Comparison of ENCODE assay signal across 20 cellular contexts in the genomic region with DNA sequence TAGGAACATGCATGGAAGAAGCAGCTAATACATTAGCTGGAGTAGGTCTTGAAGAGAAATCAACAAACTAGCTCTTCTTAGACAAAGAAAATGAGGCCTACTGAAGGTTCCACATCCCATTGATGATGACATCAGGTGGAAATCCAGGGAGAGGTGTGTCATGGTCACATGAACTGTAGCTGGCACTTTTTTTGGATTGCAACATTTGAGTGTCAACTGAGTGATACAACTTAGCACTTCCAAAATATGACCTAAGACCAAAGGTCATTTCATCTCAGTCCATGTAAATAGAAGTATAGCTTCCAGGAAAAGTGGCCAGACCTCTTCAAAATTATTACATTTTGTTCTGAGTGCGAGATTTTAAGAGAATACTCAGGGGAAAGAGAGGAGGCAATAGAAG.
DNase-seq lines count a peak whose midpoint lies in the region; ATAC-seq and TF ChIP-seq lines count a peak whose summit lies in the region.
"Had no signal": no experiment of that assay in that cellular context is flagged by ENCODE, and none has a peak within 500 bp of the region (broad histone marks: within the 10 kb centered on the region; RNA-seq: fewer than 3 reads in every experiment).

No MANE protein-coding gene starts in this region.

- 38% methylated on average over 1 of the region's 1 CpG for WGBS in liver

- DNase-seq in HCT116 (ENCODE audit: low read depth, low spot score) (no peak), OCI-M1 (lab: John Stamatoyannopoulos, UW) (peak; percentile 41), epithelial cell of prostate (ENCODE audit: low read depth, low spot score) (no peak), 8988T (no peak), SIG-M5 (lab: John Stamatoyannopoulos, UW) (no peak), NCI-H1417 (lab: John Stamatoyannopoulos, UW) (no peak)
- DNase-seq: DMS53, GDM1, H7, MG63, NCI-H1417 treated with DMSO at 0.1 percent for 48 hours, NCI-H187, NCI-H446, NCI-H526, PC-9, SJCRH30 had no signal

- RAD21 ChIA-PET in HCT116 (lab: Charles Lee; ENCODE audit: low non-redundant PET in 1 of 2, low total read pairs in 2 of 2, uncharacterized antibody in 2 of 2, unreplicated experiment in 2 of 2), result no interaction called here

- ATAC-seq in HCT116, result no peak
- no peak for ATAC-seq in GM18505 (IDR thresholded peaks at IDR 0.05; ENCODE audit: unreplicated experiment)

- no peak for TF ChIP-seq POLR2A in HCT116 (IDR thresholded peaks at IDR 0.05; ENCODE audit: borderline replicate concordance, extremely low read depth, insufficient read depth, insufficient read length)
- no peak for TF ChIP-seq POLR2A in GM18505 (IDR thresholded peaks at IDR 0.05; ENCODE audit: borderline replicate concordance, extremely low read depth, insufficient read depth, insufficient read length)

- H3K9ac ChIP-seq in HCT116 (ENCODE audit: low read length), result no peak overlapping the region
- no peak overlapping the region for H3K9ac ChIP-seq in liver (ENCODE audit: low read depth in 1 of 2, low read length in 2 of 2)

- TF ChIP-seq RAD21 in HCT116 (IDR thresholded peaks at IDR 0.05; ENCODE audit: low read depth) (no peak), liver (IDR thresholded peaks at IDR 0.05) (peak; percentile 32 to 56)

- no peaks in the 10 kb centered on the region for H3K27me3 ChIP-seq in HCT116 (ENCODE audit: insufficient read depth, low read length)
- H3K27me3 ChIP-seq in liver (ENCODE audit: control insufficient read depth in 4 of 4, insufficient read depth in 4 of 4, low read length in 3 of 4), result no peaks in the 10 kb centered on the region
- H3K27me3 ChIP-seq: MG63 had no signal

- no TSS peak for BruUV-seq in HCT116 (replicated peaks; lab: Mats Ljungman, UMichigan)

- H3K9me2 ChIP-seq in HCT116 (ENCODE audit: insufficient read depth), result no peaks in the 10 kb centered on the region

- intact Hi-C loops in HCT116 (cut with micrococcal nuclease), result no loop called here

- H3K4me2 ChIP-seq in HCT116 (ENCODE audit: low read length), result no peak overlapping the region
- H3K4me2 ChIP-seq: PC-9 had no signal

- CTCF ChIA-PET in HCT116 (lab: Charles Lee), result no interaction called here

- TF ChIP-seq CTCF in HCT116 (IDR thresholded peaks at IDR 0.05 in 2 of 3, conservative IDR thresholded peaks at IDR 0.05 in 1 of 3; ENCODE audit: borderline replicate concordance in 1 of 3, insufficient read depth in 1 of 3, low read depth in 2 of 3, low read length in 2 of 3), result no peak
- TF ChIP-seq CTCF in liver (IDR thresholded peaks at IDR 0.05; ENCODE audit: low read depth, low read length, missing input control), result no peak

- POLR2A ChIA-PET in HCT116 (lab: Charles Lee), result interaction anchor here (1.3 kb wide), 1 partner anchor 11 kb away, joined by 3 read pairs; no protein-coding TSS in a partner anchor

- H3K4me1 ChIP-seq in HCT116 (ENCODE audit: control insufficient read depth in 1 of 2, insufficient read depth in 2 of 2, low read length in 2 of 2), result no peaks in the 10 kb centered on the region
- H3K4me1 ChIP-seq in liver (ENCODE audit: control insufficient read depth in 4 of 4, insufficient read depth in 4 of 4, low read length in 3 of 4), result peaks cover 2 to 28% (median 25%) of the 10 kb centered on the region in 4 donors
- H3K4me1 ChIP-seq: SJCRH30 had no signal

- no peaks in the 10 kb centered on the region for H3K9me3 ChIP-seq in HCT116 (ENCODE audit: control insufficient read depth in 1 of 2, insufficient read depth in 1 of 2, low read depth in 1 of 2, low read length in 2 of 2)
- no peaks in the 10 kb centered on the region for H3K9me3 ChIP-seq in liver (ENCODE audit: control insufficient read depth in 4 of 4, low read length in 3 of 4)
- H3K9me3 ChIP-seq: MG63, SJCRH30 had no signal

- H3K4me3 ChIP-seq in HCT116 (replicated peaks in 1 of 2; ENCODE audit: low read depth in 1 of 2, low read length in 2 of 2) (no peak overlapping the region), liver (ENCODE audit: low read depth in 1 of 3, low read length in 3 of 3) (no peak overlapping the region)
- H3K4me3 ChIP-seq: MG63, PC-9, SJCRH30 had no signal

- H3K36me3 ChIP-seq in HCT116 (ENCODE audit: control insufficient read depth in 1 of 2, insufficient read depth in 2 of 2, low read length in 2 of 2) (no peaks in the 10 kb centered on the region), liver (ENCODE audit: control insufficient read depth in 4 of 4, insufficient read depth in 3 of 4, low read depth in 1 of 4, low read length in 3 of 4) (no peaks in the 10 kb centered on the region)
- H3K36me3 ChIP-seq: MG63, SJCRH30 had no signal

- no peaks in the 10 kb centered on the region for H3K79me2 ChIP-seq in HCT116 (ENCODE audit: insufficient read depth, low read length)

- no peaks in the 10 kb centered on the region for H4K20me1 ChIP-seq in HCT116 (ENCODE audit: insufficient read depth)

- H2AFZ ChIP-seq in HCT116 (ENCODE audit: low read depth, low read length, poor library complexity, severe bottlenecking), result no peak overlapping the region
- H2AFZ ChIP-seq: PC-9 had no signal

- no peak overlapping the region for H3K27ac ChIP-seq in HCT116 (ENCODE audit: low read depth, low read length)
- peak overlapping the region; percentile 42 for H3K27ac ChIP-seq in epithelial cell of prostate
- H3K27ac ChIP-seq in liver (ENCODE audit: low read depth in 1 of 2, low read length in 2 of 2), result peak overlapping the region; percentile 82 to 91
- H3K27ac ChIP-seq: C4-2B, PC-9, RWPE1, SJCRH30 had no signal

TF ChIP-seq in HCT116, 20 proteins besides CTCF, POLR2A, EP300 and RAD21:
- peak; percentile 70; the same call in 1 of the 2 replicates for TF ChIP-seq CEBPB (IDR thresholded peaks at IDR 0.05; ENCODE audit: low read depth)
- no peak for TF ChIP-seq TCF7L2 (IDR thresholded peaks at IDR 0.05; ENCODE audit: borderline replicate concordance, extremely low read depth, insufficient read depth, insufficient read length)

TF ChIP-seq in liver, 16 proteins besides CTCF, POLR2A, EP300 and RAD21:
- TF ChIP-seq NR2F2 (IDR thresholded peaks at IDR 0.05), result peak; percentile 51
- peak; percentile 91 for TF ChIP-seq FOXA1 (IDR thresholded peaks at IDR 0.05)
- TF ChIP-seq RXRA (IDR thresholded peaks at IDR 0.05), result peak; percentile 89 to 91
- peak; percentile 92 to 96 for TF ChIP-seq JUND (IDR thresholded peaks at IDR 0.05)
- peak; percentile 100 for TF ChIP-seq HNF4A (conservative IDR thresholded peaks at IDR 0.05)
- peak; percentile 99 for TF ChIP-seq ATF3 (IDR thresholded peaks at IDR 0.05)
- peak; percentile 92 for TF ChIP-seq SP1 (IDR thresholded peaks at IDR 0.05)
- TF ChIP-seq, protein P1, sequence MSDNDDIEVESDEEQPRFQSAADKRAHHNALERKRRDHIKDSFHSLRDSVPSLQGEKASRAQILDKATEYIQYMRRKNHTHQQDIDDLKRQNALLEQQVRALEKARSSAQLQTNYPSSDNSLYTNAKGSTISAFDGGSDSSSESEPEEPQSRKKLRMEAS (IDR thresholded peaks at IDR 0.05), result peak; percentile 90
- peak in 1 of 2 donors; percentile 83 for TF ChIP-seq EGR1 (IDR thresholded peaks at IDR 0.05; ENCODE audit: low read depth in 2 of 2)
- TF ChIP-seq GABPA (IDR thresholded peaks at IDR 0.05 in 1 of 2, conservative IDR thresholded peaks at IDR 0.05 in 1 of 2), result peak in 1 of 2 donors; percentile 33
- peak; percentile 86 for TF ChIP-seq YY1 (IDR thresholded peaks at IDR 0.05)
- peak; percentile 89 for TF ChIP-seq FOXA2 (IDR thresholded peaks at IDR 0.05)
- TF ChIP-seq, protein P2, sequence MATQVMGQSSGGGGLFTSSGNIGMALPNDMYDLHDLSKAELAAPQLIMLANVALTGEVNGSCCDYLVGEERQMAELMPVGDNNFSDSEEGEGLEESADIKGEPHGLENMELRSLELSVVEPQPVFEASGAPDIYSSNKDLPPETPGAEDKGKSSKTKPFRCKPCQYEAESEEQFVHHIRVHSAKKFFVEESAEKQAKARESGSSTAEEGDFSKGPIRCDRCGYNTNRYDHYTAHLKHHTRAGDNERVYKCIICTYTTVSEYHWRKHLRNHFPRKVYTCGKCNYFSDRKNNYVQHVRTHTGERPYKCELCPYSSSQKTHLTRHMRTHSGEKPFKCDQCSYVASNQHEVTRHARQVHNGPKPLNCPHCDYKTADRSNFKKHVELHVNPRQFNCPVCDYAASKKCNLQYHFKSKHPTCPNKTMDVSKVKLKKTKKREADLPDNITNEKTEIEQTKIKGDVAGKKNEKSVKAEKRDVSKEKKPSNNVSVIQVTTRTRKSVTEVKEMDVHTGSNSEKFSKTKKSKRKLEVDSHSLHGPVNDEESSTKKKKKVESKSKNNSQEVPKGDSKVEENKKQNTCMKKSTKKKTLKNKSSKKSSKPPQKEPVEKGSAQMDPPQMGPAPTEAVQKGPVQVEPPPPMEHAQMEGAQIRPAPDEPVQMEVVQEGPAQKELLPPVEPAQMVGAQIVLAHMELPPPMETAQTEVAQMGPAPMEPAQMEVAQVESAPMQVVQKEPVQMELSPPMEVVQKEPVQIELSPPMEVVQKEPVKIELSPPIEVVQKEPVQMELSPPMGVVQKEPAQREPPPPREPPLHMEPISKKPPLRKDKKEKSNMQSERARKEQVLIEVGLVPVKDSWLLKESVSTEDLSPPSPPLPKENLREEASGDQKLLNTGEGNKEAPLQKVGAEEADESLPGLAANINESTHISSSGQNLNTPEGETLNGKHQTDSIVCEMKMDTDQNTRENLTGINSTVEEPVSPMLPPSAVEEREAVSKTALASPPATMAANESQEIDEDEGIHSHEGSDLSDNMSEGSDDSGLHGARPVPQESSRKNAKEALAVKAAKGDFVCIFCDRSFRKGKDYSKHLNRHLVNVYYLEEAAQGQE (IDR thresholded peaks at IDR 0.05), result peak; percentile 61
- TF ChIP-seq TAF1 (conservative IDR thresholded peaks at IDR 0.05), result no peak
- peak; percentile 95 for TF ChIP-seq HNF4G (IDR thresholded peaks at IDR 0.05)
- TF ChIP-seq, protein P3, sequence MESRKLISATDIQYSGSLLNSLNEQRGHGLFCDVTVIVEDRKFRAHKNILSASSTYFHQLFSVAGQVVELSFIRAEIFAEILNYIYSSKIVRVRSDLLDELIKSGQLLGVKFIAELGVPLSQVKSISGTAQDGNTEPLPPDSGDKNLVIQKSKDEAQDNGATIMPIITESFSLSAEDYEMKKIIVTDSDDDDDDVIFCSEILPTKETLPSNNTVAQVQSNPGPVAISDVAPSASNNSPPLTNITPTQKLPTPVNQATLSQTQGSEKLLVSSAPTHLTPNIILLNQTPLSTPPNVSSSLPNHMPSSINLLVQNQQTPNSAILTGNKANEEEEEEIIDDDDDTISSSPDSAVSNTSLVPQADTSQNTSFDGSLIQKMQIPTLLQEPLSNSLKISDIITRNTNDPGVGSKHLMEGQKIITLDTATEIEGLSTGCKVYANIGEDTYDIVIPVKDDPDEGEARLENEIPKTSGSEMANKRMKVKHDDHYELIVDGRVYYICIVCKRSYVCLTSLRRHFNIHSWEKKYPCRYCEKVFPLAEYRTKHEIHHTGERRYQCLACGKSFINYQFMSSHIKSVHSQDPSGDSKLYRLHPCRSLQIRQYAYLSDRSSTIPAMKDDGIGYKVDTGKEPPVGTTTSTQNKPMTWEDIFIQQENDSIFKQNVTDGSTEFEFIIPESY (IDR thresholded peaks at IDR 0.05), result peak; percentile 77
TF ChIP-seq in liver: peak in this region for 15.
